ENCODE assay signal across 1 cellular context in genomic region chr20:3927486-3928291, GRCh38.
TF ChIP-seq lines count a peak whose summit lies in the region.

No MANE protein-coding gene starts in this region.

TF ChIP-seq in HepG2, 621 proteins besides CTCF, POLR2A, EP300 and RAD21 (continued from another document):
- TF ChIP-seq POGK (CRISPR knock-in tag; conservative IDR thresholded peaks at IDR 0.05) (no peak), GATAD1 (CRISPR knock-in tag; IDR thresholded peaks at IDR 0.05) (no peak), YY1 (IDR thresholded peaks at IDR 0.05; ENCODE audit: insufficient read depth, insufficient replicate concordance, low read depth, low read length) (peak; percentile 21), TP53 (CRISPR knock-in tag; conservative IDR thresholded peaks at IDR 0.05) (no peak), CSRNP1 (CRISPR knock-in tag; IDR thresholded peaks at IDR 0.05) (no peak), DMAP1 (CRISPR knock-in tag; IDR thresholded peaks at IDR 0.05) (no peak), STAT5B (CRISPR knock-in tag; IDR thresholded peaks at IDR 0.05) (no peak), RBM22 (optimal IDR thresholded peaks at IDR 0.05; ENCODE audit: low read length) (peak; percentile 99), FOSL2 (CRISPR knock-in tag; IDR thresholded peaks at IDR 0.05) (no peak), FOXM1 (CRISPR knock-in tag; IDR thresholded peaks at IDR 0.05) (no peak)
